ENCODE assay signal across 7 cellular contexts in genomic region chr19:2239173-2239572, GRCh38. TPM values are rescaled to one million over a fixed set of nuclear protein-coding genes. Genes with fewer than 3 reads are reported as not detected.
DNase-seq lines count a peak whose midpoint lies in the region; ATAC-seq and TF ChIP-seq lines count a peak whose summit lies in the region.
"Had no signal": no experiment of that assay in that cellular context is flagged by ENCODE, and none has a peak within 500 bp of the region (broad histone marks: within the 10 kb centered on the region; RNA-seq: fewer than 3 reads in every experiment).

No MANE protein-coding gene starts in this region.

- peaks cover 13% of the 10 kb centered on the region for H3K36me3 ChIP-seq in CD8-positive, alpha-beta memory T cell (ENCODE audit: insufficient read depth, low read length)
- H3K36me3 ChIP-seq in lower lobe of right lung, result peaks cover 20% of the 10 kb centered on the region

- peaks cover 67 to 79% (median 72%) of the 10 kb centered on the region in 3 donors for H3K4me1 Mint-ChIP-seq in CD8-positive, alpha-beta memory T cell

- POLR2A ChIA-PET in CD8-positive, alpha-beta memory T cell (lab: Charles Lee), result interaction anchor here (0.6 to 5.5 kb wide), 8 partner anchors 13 to 1753 kb away, joined by 3 to 69 read pairs (median 14); partner anchors contain the start of genes AMH, JSRP1 and LSM7
- POLR2A ChIA-PET in RWPE1 (lab: Yijun Ruan, JAX; ENCODE audit: low non-redundant PET), result no interaction called here

- H3K36me3 Mint-ChIP-seq in CD8-positive, alpha-beta memory T cell, result peaks cover 0 to 64% (median 9%) of the 10 kb centered on the region in 3 donors

- CTCF ChIA-PET in CD8-positive, alpha-beta memory T cell (lab: Charles Lee), result interaction anchor here (0.7 to 5.9 kb wide), 12 partner anchors 10 to 371 kb away, joined by 3 to 70 read pairs (median 4); partner anchors contain the start of genes AMH, GADD45B and TIMM13
- CTCF ChIA-PET in RWPE1 (lab: Yijun Ruan, JAX), result interaction anchor here (1.0 kb wide), 1 partner anchor 374 kb away, joined by 3 read pairs; no protein-coding TSS in a partner anchor

- peaks cover 76% of the 10 kb centered on the region for H3K4me1 ChIP-seq in CD8-positive, alpha-beta memory T cell (ENCODE audit: insufficient read depth, low read length)
- H3K4me1 ChIP-seq in lower lobe of right lung, result peaks cover 76% of the 10 kb centered on the region

- no peaks in the 10 kb centered on the region for H3K9me3 ChIP-seq in CD8-positive, alpha-beta memory T cell (ENCODE audit: low read length)
- no peaks in the 10 kb centered on the region for H3K9me3 ChIP-seq in lower lobe of right lung

- intact Hi-C loops in lower lobe of right lung (cut with DNase I), result no loop called here

- no peaks in the 10 kb centered on the region for H3K27me3 ChIP-seq in CD8-positive, alpha-beta memory T cell (ENCODE audit: insufficient read depth, low read length, poor library complexity, severe bottlenecking)
- H3K27me3 ChIP-seq in lower lobe of right lung (ENCODE audit: low read depth), result no peaks in the 10 kb centered on the region

- H3K4me3 ChIP-seq in CD8-positive, alpha-beta memory T cell (ENCODE audit: low read length), result peak overlapping the region; percentile 63
- peak overlapping the region; percentile 51 for H3K4me3 ChIP-seq in lower lobe of right lung

- H3K9me3 Mint-ChIP-seq in CD8-positive, alpha-beta memory T cell, result no peaks in the 10 kb centered on the region

- ATAC-seq in lower lobe of right lung, result no peak
- ATAC-seq in GM19452 (IDR thresholded peaks at IDR 0.05; ENCODE audit: unreplicated experiment), result no peak
- no peak for ATAC-seq in HG03025 (IDR thresholded peaks at IDR 0.05; ENCODE audit: low FRiP score, unreplicated experiment)

- peak overlapping the region; percentile 49 for H3K27ac ChIP-seq in CD8-positive, alpha-beta memory T cell (ENCODE audit: low read depth, low read length)
- H3K27ac ChIP-seq in RWPE1, result peak overlapping the region; percentile 47
- peak overlapping the region; percentile 73 for H3K27ac ChIP-seq in lower lobe of right lung

- no peak for DNase-seq in CD8-positive, alpha-beta memory T cell
- DNase-seq in RWPE1 (ENCODE audit: low spot score) (no peak), lower lobe of right lung (no peak), occipital lobe (lab: John Stamatoyannopoulos, UW) (no peak)
- DNase-seq: NCI-H2171 treated with DMSO at 0.1 percent for 48 hours had no signal

- peaks cover 0 to 5% of the 10 kb centered on the region in 2 donors for H3K27me3 Mint-ChIP-seq in CD8-positive, alpha-beta memory T cell

- peak overlapping the region; percentile 92 to 99 (median 97) for H3K27ac Mint-ChIP-seq in CD8-positive, alpha-beta memory T cell

- TF ChIP-seq CTCF in RWPE1 (conservative IDR thresholded peaks at IDR 0.05; ENCODE audit: low read depth) (no peak), lower lobe of right lung (IDR thresholded peaks at IDR 0.05) (no peak)

- peak overlapping the region; percentile 89 to 100 (median 98) for H3K4me3 Mint-ChIP-seq in CD8-positive, alpha-beta memory T cell

RNA-seq across cellular contexts. Expression of gene SF3A2, which starts 2.5 kb away (rescaled TPM):
- total RNA-seq in CD8-positive, alpha-beta memory T cell, result 100 to 1,000 TPM; 131 to 138 TPM
- 36.2 TPM for polyA plus RNA-seq in CD8-positive, alpha-beta memory T cell
- total RNA-seq in lower lobe of right lung (55.6 TPM), occipital lobe (26.4 TPM)

RNA-seq across cellular contexts. Expression of gene PLEKHJ1, which starts 3.0 kb away (rescaled TPM):
- 10 to 100 TPM; 96.6 to 99.1 TPM for total RNA-seq in CD8-positive, alpha-beta memory T cell
- polyA plus RNA-seq in CD8-positive, alpha-beta memory T cell, result 120 TPM
- total RNA-seq in lower lobe of right lung (52.0 TPM), occipital lobe (35.7 TPM)

RNA-seq across cellular contexts. Expression of gene AMH, which starts 9.9 kb away (rescaled TPM):
- 1 to 10 TPM; 5.9 to 7.4 TPM for total RNA-seq in CD8-positive, alpha-beta memory T cell
- polyA plus RNA-seq in CD8-positive, alpha-beta memory T cell, result not detected
- total RNA-seq in lower lobe of right lung (1.9 TPM), occipital lobe (not detected)

RNA-seq across cellular contexts. Expression of gene JSRP1, which starts 17.0 kb away (rescaled TPM):
- 1 to 10 TPM in 1 of 2 experiments, under 1 TPM in 1; 0.73 to 1.0 TPM for total RNA-seq in CD8-positive, alpha-beta memory T cell
- 0.91 TPM for polyA plus RNA-seq in CD8-positive, alpha-beta memory T cell
- total RNA-seq in lower lobe of right lung (not detected), occipital lobe (not detected)

RNA-seq across cellular contexts. Expression of gene PEAK3, which starts 42.8 kb away (rescaled TPM):
- not detected for total RNA-seq in CD8-positive, alpha-beta memory T cell
- polyA plus RNA-seq in CD8-positive, alpha-beta memory T cell, result 0.79 TPM
- 7.5 TPM for total RNA-seq in lower lobe of right lung
- total RNA-seq in occipital lobe, result not detected
